ENCODE assay signal across 8 cellular contexts in genomic region chr3:136750922-136751258, GRCh38. TPM values are rescaled to one million over a fixed set of nuclear protein-coding genes. Genes with fewer than 3 reads are reported as not detected.
DNase-seq lines count a peak whose midpoint lies in the region; ATAC-seq, FAIRE-seq and TF ChIP-seq lines count a peak whose summit lies in the region.

No MANE protein-coding gene starts in this region.

- ATAC-seq in activated B cell treated with CpG ODN at 0.5 μM for 24 hours (ENCODE audit: low read depth) (no peak), right cardiac atrium (no peak), HG03460 (IDR thresholded peaks at IDR 0.05; ENCODE audit: unreplicated experiment) (no peak), GM21390 (IDR thresholded peaks at IDR 0.05; ENCODE audit: unreplicated experiment) (no peak)

- H3K27me3 ChIP-seq in right cardiac atrium (ENCODE audit: control insufficient read depth, insufficient read depth) (no peaks in the 10 kb centered on the region), small intestine (ENCODE audit: control insufficient read depth in 2 of 2, insufficient read depth in 2 of 2, low read length in 2 of 2) (no peaks in the 10 kb centered on the region)

- POLR2A ChIA-PET in activated B cell treated with CpG ODN at 0.5 μM for 24 hours (lab: Charles Lee), result interaction anchor here (1.8 to 4.2 kb wide), 3 partner anchors 9 to 554 kb away, joined by 9 to 135 read pairs (median 128); partner anchors contain the start of genes MSL2 and NCK1

- H3K36me3 Mint-ChIP-seq in activated B cell treated with CpG ODN at 0.5 μM for 24 hours (ENCODE audit: low read depth), result peaks cover 7% of the 10 kb centered on the region

- TF ChIP-seq CTCF in GM12864 (IDR thresholded peaks at IDR 0.05; ENCODE audit: low read depth, low read length, missing control alignments), result no peak
- TF ChIP-seq CTCF in activated B cell treated with CpG ODN at 0.5 μM for 24 hours (IDR thresholded peaks at IDR 0.05), result no peak

- FAIRE-seq in small intestine (lab: Jason Lieb, UNC), result no peak

- H3K4me3 Mint-ChIP-seq in activated B cell treated with CpG ODN at 0.5 μM for 24 hours, result peak overlapping the region; percentile 93

- H3K27me3 Mint-ChIP-seq in activated B cell treated with CpG ODN at 0.5 μM for 24 hours, result no peaks in the 10 kb centered on the region

- 2% methylated on average over 7 of the region's 7 CpGs for WGBS in right cardiac atrium
- WGBS in small intestine, 3 donors, result 0 to 3% (median 1%) methylated on average over 7 of the region's 7 CpGs

- peaks cover 50% of the 10 kb centered on the region for H3K4me1 Mint-ChIP-seq in activated B cell treated with CpG ODN at 0.5 μM for 24 hours

- H3K27ac ChIP-seq in right cardiac atrium (ENCODE audit: low read length), result no peak overlapping the region
- peak overlapping the region; percentile 83 to 99 for H3K27ac ChIP-seq in small intestine (ENCODE audit: low read depth in 1 of 2, low read length in 1 of 2)

- H3K9me3 ChIP-seq in right cardiac atrium (ENCODE audit: control insufficient read depth, low read length), result no peaks in the 10 kb centered on the region
- no peaks in the 10 kb centered on the region for H3K9me3 ChIP-seq in small intestine (ENCODE audit: control insufficient read depth, low read depth)

- DNase-seq in GM12864 (ENCODE audit: low read depth) (no peak), activated B cell treated with CpG ODN at 0.5 μM for 24 hours (no peak), right cardiac atrium (no peak), small intestine (no peak), iPS-NIHi7 (ENCODE audit: extremely low spot score) (no peak), NCI-H345 treated with DMSO at 0.1 percent for 48 hours (lab: John Stamatoyannopoulos, UW; ENCODE audit: unreplicated experiment) (no peak)

- peaks cover 9% of the 10 kb centered on the region for H3K4me1 ChIP-seq in right cardiac atrium (ENCODE audit: control insufficient read depth, insufficient read depth, low read length)
- H3K4me1 ChIP-seq in small intestine (ENCODE audit: control insufficient read depth in 2 of 2, insufficient read depth in 1 of 2, low read depth in 1 of 2, low read length in 1 of 2), result peaks cover 4 to 6% of the 10 kb centered on the region in 2 donors

- CTCF ChIA-PET in activated B cell treated with CpG ODN at 0.5 μM for 24 hours (lab: Charles Lee), result no interaction called here

- peak overlapping the region; percentile 62 for H3K27ac Mint-ChIP-seq in activated B cell treated with CpG ODN at 0.5 μM for 24 hours

- no peaks in the 10 kb centered on the region for H3K36me3 ChIP-seq in small intestine (ENCODE audit: control insufficient read depth in 2 of 2, insufficient read depth in 2 of 2, low read length in 2 of 2)

- intact Hi-C loops in activated B cell treated with CpG ODN at 0.5 μM for 24 hours (cut with micrococcal nuclease), result loop anchor here (5.0 kb wide), 3 partner anchors 129 to 399 kb away; no protein-coding TSS in a partner anchor
- intact Hi-C loops in right cardiac atrium (cut with DNase I), result loop anchor here (5.0 to 10.0 kb wide), 7 partner anchors 111 to 676 kb away; partner anchors contain the start of genes NCK1 (in 2 of the 4) and MSL2 (in 1 of the 4)

- H3K9me3 Mint-ChIP-seq in activated B cell treated with CpG ODN at 0.5 μM for 24 hours, result no peaks in the 10 kb centered on the region

- H3K4me3 ChIP-seq in GM12864 (ENCODE audit: low read depth, low read length), result peak overlapping the region; percentile 89
- H3K4me3 ChIP-seq in right cardiac atrium (ENCODE audit: low read length), result peak overlapping the region; percentile 96
- H3K4me3 ChIP-seq in small intestine (ENCODE audit: low read depth in 1 of 2, low read length in 2 of 2), result peak overlapping the region; percentile 67 to 95

RNA-seq across cellular contexts. Expression of gene STAG1, which starts 1.3 kb away (rescaled TPM):
- total RNA-seq in activated B cell treated with CpG ODN at 0.5 μM for 24 hours (47.0 and 57.1 TPM in 2 replicates), right cardiac atrium (10 to 100 TPM; 26.5 to 30.9 (median 27.9) TPM)
- polyA plus RNA-seq in right cardiac atrium (8.1 TPM), small intestine (10 to 100 TPM in 2 of 3 donors, 1 to 10 TPM in 1; 10.0 to 12.7 (median 10.1) TPM)
